Comparison of ENCODE assay signal across 32 cellular contexts in genomic region chr19:1015061-1015781, GRCh38. TPM values are rescaled to one million over a fixed set of nuclear protein-coding genes. Genes with fewer than 3 reads are reported as not detected.
A peak's percentile ranks its signal among the peaks of the same experiment; 100 is the strongest.
DNase-seq lines count a peak whose midpoint lies in the region; ATAC-seq, FAIRE-seq and TF ChIP-seq lines count a peak whose summit lies in the region.
"Had no signal": no experiment of that assay in that cellular context is flagged by ENCODE, and none has a peak within 500 bp of the region (broad histone marks: within the 10 kb centered on the region; RNA-seq: fewer than 3 reads in every experiment).

No MANE protein-coding gene starts in this region.

- intact Hi-C loops in vagina (cut with DNase I): no loop called here

- no peaks in the 10 kb centered on the region for H3K9me3 Mint-ChIP-seq in astrocyte (ENCODE audit: unreplicated experiment)
- H3K9me3 Mint-ChIP-seq: immature natural killer cell; stimulated activated naive CD8-positive, alpha-beta T cell treated with anti-CD3 and anti-CD28 coated beads, Interleukin-15, amount 100 ng/mL, for 72 hours had no signal

- no peak overlapping the region for H2BK15ac ChIP-seq in mesenchymal stem cell (ENCODE audit: low read depth, poor library complexity, severe bottlenecking)

- H3K79me1 ChIP-seq in mesenchymal stem cell (replicated peaks; ENCODE audit: low read length, poor library complexity, severe bottlenecking): peaks cover 16% of the 10 kb centered on the region

- FAIRE-seq in astrocyte (lab: Jason Lieb, UNC) (no peak), RCC 7860 (lab: Jason Lieb, UNC) (no peak)
- FAIRE-seq: bronchial epithelial cell, HTR-8/SVneo had no signal

- peaks cover 75% of the 10 kb centered on the region for H3K79me2 ChIP-seq in astrocyte (ENCODE audit: insufficient read depth, low read length)

- H3K36me3 ChIP-seq in HUES48 (ENCODE audit: control insufficient read depth, insufficient read depth, low read length): peaks cover 42% of the 10 kb centered on the region
- no peaks in the 10 kb centered on the region for H3K36me3 ChIP-seq in astrocyte (ENCODE audit: insufficient read depth, low read length)
- peaks cover 19 to 79% of the 10 kb centered on the region in 2 experiments for H3K36me3 ChIP-seq in mesenchymal stem cell (ENCODE audit: control insufficient read depth in 1 of 2, insufficient read depth in 2 of 2, low read depth in 1 of 2, low read length in 2 of 2)
- peaks cover 0 to 29% of the 10 kb centered on the region in 2 donors for H3K36me3 ChIP-seq in vagina
- H3K36me3 ChIP-seq: uterus had no signal

- H3K27me3 ChIP-seq in HUES48 (ENCODE audit: control insufficient read depth, insufficient read depth, low read length): no peaks in the 10 kb centered on the region
- H3K27me3 ChIP-seq in astrocyte (ENCODE audit: insufficient read depth, low read length): no peaks in the 10 kb centered on the region
- H3K27me3 ChIP-seq in mesenchymal stem cell (ENCODE audit: control insufficient read depth in 1 of 2, insufficient read depth in 1 of 2, low read length in 2 of 2): no peaks in the 10 kb centered on the region
- H3K27me3 ChIP-seq in vagina: no peaks in the 10 kb centered on the region
- H3K27me3 ChIP-seq: right atrium auricular region, SJCRH30, uterus had no signal

- H3K4me3 Mint-ChIP-seq in astrocyte (ENCODE audit: unreplicated experiment): no peak overlapping the region
- H3K4me3 Mint-ChIP-seq: activated CD4-positive, alpha-beta T cell treated with anti-CD3 and anti-CD28 coated beads for 36 hours; activated naive CD8-positive, alpha-beta T cell; immature natural killer cell; stimulated activated naive CD8-positive, alpha-beta T cell treated with anti-CD3 and anti-CD28 coated beads, Interleukin-15, amount 100 ng/mL, for 72 hours had no signal

- H2AFZ ChIP-seq in astrocyte (ENCODE audit: low read depth, low read length): no peak overlapping the region
- no peak overlapping the region for H2AFZ ChIP-seq in mesenchymal stem cell (ENCODE audit: low read depth, low read length)
- H2AFZ ChIP-seq: parathyroid adenoma had no signal

- H3K4me1 ChIP-seq in HUES48 (ENCODE audit: control insufficient read depth, insufficient read depth, low read length) (peaks cover 20% of the 10 kb centered on the region), astrocyte (ENCODE audit: insufficient read depth, low read length) (peaks cover 34% of the 10 kb centered on the region), mesenchymal stem cell (ENCODE audit: control insufficient read depth, insufficient read depth, low read depth, low read length) (peaks cover 53% of the 10 kb centered on the region), vagina (peaks cover 67% of the 10 kb centered on the region)
- H3K4me1 ChIP-seq: SJCRH30 had no signal

- ATAC-seq in HG02870 (IDR thresholded peaks at IDR 0.05; ENCODE audit: unreplicated experiment): no peak
- ATAC-seq: activated CD4-positive, alpha-beta T cell treated with anti-CD3 and anti-CD28 coated beads for 36 hours; stimulated activated naive CD8-positive, alpha-beta T cell treated with anti-CD3 and anti-CD28 coated beads, Interleukin-15, amount 100 ng/mL, for 72 hours had no signal

- H3K27me3 Mint-ChIP-seq in astrocyte (ENCODE audit: low read depth, unreplicated experiment): no peaks in the 10 kb centered on the region
- H3K27me3 Mint-ChIP-seq: activated CD4-positive, alpha-beta T cell treated with anti-CD3 and anti-CD28 coated beads for 36 hours; activated naive CD8-positive, alpha-beta T cell; stimulated activated naive CD8-positive, alpha-beta T cell treated with anti-CD3 and anti-CD28 coated beads, Interleukin-15, amount 100 ng/mL, for 72 hours had no signal

- no peak overlapping the region for H2BK12ac ChIP-seq in mesenchymal stem cell (ENCODE audit: low read length in 2 of 2)

- H3K4me2 ChIP-seq in astrocyte (ENCODE audit: low read length) (no peak overlapping the region), mesenchymal stem cell (ENCODE audit: low read length, poor library complexity, severe bottlenecking) (no peak overlapping the region)

- H4K8ac ChIP-seq in mesenchymal stem cell (ENCODE audit: low read length): no peak overlapping the region

- H3K18ac ChIP-seq in mesenchymal stem cell (ENCODE audit: low read depth in 1 of 2, low read length in 2 of 2): peak overlapping the region in 1 of 2 experiments; percentile 5

- H3K9ac ChIP-seq in HUES48 (ENCODE audit: low read depth, low read length): no peak overlapping the region
- H3K9ac ChIP-seq in astrocyte (ENCODE audit: low read length): no peak overlapping the region
- H3K9ac ChIP-seq in mesenchymal stem cell (ENCODE audit: low read length): peak overlapping the region; percentile 48
- H3K9ac ChIP-seq: parathyroid adenoma had no signal

- H4K91ac ChIP-seq in mesenchymal stem cell (ENCODE audit: low read length): no peak overlapping the region

- H3K14ac ChIP-seq in mesenchymal stem cell (ENCODE audit: low read length in 2 of 2): no peak overlapping the region

- no peak overlapping the region for H3K4ac ChIP-seq in mesenchymal stem cell (ENCODE audit: low read depth in 1 of 2, low read length in 2 of 2)

- WGBS in mesenchymal stem cell: 96% methylated on average over 24 of the region's 29 CpGs

- peak overlapping the region; percentile 77 for H3K27ac Mint-ChIP-seq in astrocyte (ENCODE audit: unreplicated experiment)
- H3K27ac Mint-ChIP-seq: activated CD4-positive, alpha-beta T cell treated with anti-CD3 and anti-CD28 coated beads for 36 hours; immature natural killer cell; stimulated activated naive CD8-positive, alpha-beta T cell treated with anti-CD3 and anti-CD28 coated beads, Interleukin-15, amount 100 ng/mL, for 72 hours had no signal

- H2BK5ac ChIP-seq in mesenchymal stem cell (ENCODE audit: low read depth, low read length, poor library complexity, severe bottlenecking): no peak overlapping the region

- no peak overlapping the region for H2BK120ac ChIP-seq in mesenchymal stem cell (ENCODE audit: low read depth, low read length)

- DNase-seq in astrocyte (ENCODE audit: low read depth): no peak
- DNase-seq in mesenchymal stem cell: no peak
- no peak for DNase-seq in vagina (ENCODE audit: extremely low spot score in 2 of 2)
- DNase-seq in epidermal melanocyte (ENCODE audit: insufficient read length, low spot score): no peak
- no peak for DNase-seq in RCC 7860 (ENCODE audit: low spot score)
- DNase-seq: activated CD4-positive, alpha-beta T cell treated with anti-CD3 and anti-CD28 coated beads for 36 hours; activated effector memory CD4-positive, alpha-beta T cell treated with Interleukin-2 at 50 U/mL for 16 hours; anterior cingulate cortex; hippocampal formation; immature natural killer cell; NCI-H1417 treated with DMSO at 0.1 percent for 48 hours; NCI-H2081 treated with DMSO at 0.1 percent for 48 hours; NCI-H226; SJCRH30; stimulated activated CD4-positive, alpha-beta T cell treated with anti-CD3 and anti-CD28 coated beads, Interleukin-2, amount 100 ng/mL, for 24 hours; stimulated activated CD8-positive, alpha-beta memory T cell treated with anti-CD3 and anti-CD28 coated beads, Interleukin-4, amount 100 ng/mL, for 48 hours; stimulated activated naive CD8-positive, alpha-beta T cell treated with anti-CD3 and anti-CD28 coated beads, Interleukin-15, amount 100 ng/mL, for 72 hours; SW 1271; T-helper 9 cell; uterus had no signal

- peaks cover 76% of the 10 kb centered on the region for H4K20me1 ChIP-seq in astrocyte (ENCODE audit: insufficient read depth, low read length)

- H3K23ac ChIP-seq in mesenchymal stem cell (ENCODE audit: low read length in 2 of 2): peak overlapping the region in 1 of 2 experiments; percentile 76

- no peak overlapping the region for H2AK5ac ChIP-seq in mesenchymal stem cell (ENCODE audit: low read length, severe bottlenecking)

- H3K9me3 ChIP-seq in HUES48 (ENCODE audit: control insufficient read depth, insufficient read depth, low read length) (no peaks in the 10 kb centered on the region), astrocyte (ENCODE audit: insufficient read depth, low read depth, low read length) (no peaks in the 10 kb centered on the region), mesenchymal stem cell (ENCODE audit: control insufficient read depth, low read length) (no peaks in the 10 kb centered on the region), vagina (no peaks in the 10 kb centered on the region)
- H3K9me3 ChIP-seq: right atrium auricular region, SJCRH30, uterus had no signal

- no peak for TF ChIP-seq POLR2A in vagina (IDR thresholded peaks at IDR 0.05)

- H3K4me3 ChIP-seq in HUES48 (ENCODE audit: low read depth, low read length): no peak overlapping the region
- H3K4me3 ChIP-seq in astrocyte (ENCODE audit: insufficient read depth, low read depth, low read length): no peak overlapping the region
- H3K4me3 ChIP-seq in mesenchymal stem cell (ENCODE audit: insufficient read depth in 1 of 2, low read depth in 1 of 2, low read length in 2 of 2): no peak overlapping the region
- H3K4me3 ChIP-seq in vagina: no peak overlapping the region
- H3K4me3 ChIP-seq: right atrium auricular region, SJCRH30, uterus had no signal

- H3K36me3 Mint-ChIP-seq in astrocyte (ENCODE audit: low read depth, unreplicated experiment): no peaks in the 10 kb centered on the region
- H3K36me3 Mint-ChIP-seq: activated naive CD8-positive, alpha-beta T cell; immature natural killer cell had no signal

- H3K27ac ChIP-seq in HUES48 (ENCODE audit: low read depth, low read length): peak overlapping the region; percentile 61
- no peak overlapping the region for H3K27ac ChIP-seq in astrocyte (ENCODE audit: low read depth, low read length)
- no peak overlapping the region for H3K27ac ChIP-seq in mesenchymal stem cell (ENCODE audit: low read length, poor library complexity, severe bottlenecking)
- peak overlapping the region; percentile 76 for H3K27ac ChIP-seq in vagina
- H3K27ac ChIP-seq: parathyroid adenoma, SJCRH30, uterus, VCaP had no signal

- TF ChIP-seq CTCF in astrocyte (IDR thresholded peaks at IDR 0.05; ENCODE audit: insufficient read depth, low read depth, low read length): no peak
- no peak for TF ChIP-seq CTCF in vagina (IDR thresholded peaks at IDR 0.05)

- peaks cover 22% of the 10 kb centered on the region for H3K4me1 Mint-ChIP-seq in astrocyte (ENCODE audit: low read depth, unreplicated experiment)

RNA-seq across cellular contexts. Expression of gene TMEM259, which starts 5.7 kb away (rescaled TPM):
- total RNA-seq in astrocyte (155 and 173 TPM in 2 replicates), vagina (130 TPM)
- 115 TPM for polyA plus RNA-seq in mesenchymal stem cell (2013, experiment 1 of 2)
- 119 TPM for polyA plus RNA-seq in mesenchymal stem cell (2013, experiment 2 of 2)

RNA-seq across cellular contexts. Expression of gene RNU6-2, which starts 6.1 kb away (rescaled TPM):
- total RNA-seq in astrocyte: not detected in 2 replicates
- polyA plus RNA-seq in mesenchymal stem cell (2013, experiment 1 of 2): not detected
- polyA plus RNA-seq in mesenchymal stem cell (2013, experiment 2 of 2): not detected
- total RNA-seq in vagina: not detected
- total RNA-seq: activated CD4-positive, alpha-beta T cell treated with anti-CD3 and anti-CD28 coated beads for 36 hours; bronchial epithelial cell; G401; right atrium auricular region; RPMI7951; SJCRH30; uterus had no signal
- polyA plus RNA-seq: immature natural killer cell, neural cell, thymus had no signal

RNA-seq across cellular contexts. Expression of gene CNN2, which starts 11.2 kb away (rescaled TPM):
- 781 and 819 TPM in 2 replicates for total RNA-seq in astrocyte
- polyA plus RNA-seq in mesenchymal stem cell (2013, experiment 1 of 2): 374 TPM
- polyA plus RNA-seq in mesenchymal stem cell (2013, experiment 2 of 2): 362 TPM
- total RNA-seq in vagina: 76.1 TPM

RNA-seq across cellular contexts. Expression of gene GRIN3B, which starts 15.0 kb away (rescaled TPM):
- total RNA-seq in astrocyte (2.5 and 2.7 TPM in 2 replicates), vagina (not detected)
- 0.66 TPM for polyA plus RNA-seq in mesenchymal stem cell (2013, experiment 1 of 2)
- polyA plus RNA-seq in mesenchymal stem cell (2013, experiment 2 of 2): 0.56 TPM
- total RNA-seq: SJCRH30 had no signal
- polyA plus RNA-seq: immature natural killer cell had no signal

RNA-seq across cellular contexts. Expression of gene ABCA7, which starts 24.7 kb away (rescaled TPM):
- total RNA-seq in astrocyte (14.3 and 18.4 TPM in 2 replicates), vagina (29.5 TPM)
- polyA plus RNA-seq in mesenchymal stem cell (2013, experiment 1 of 2): 8.4 TPM
- polyA plus RNA-seq in mesenchymal stem cell (2013, experiment 2 of 2): 8.4 TPM

Comparison
In these comparisons a context has a peak if more than half of its experiments do, and no peak if none do; other contexts are left out.
1. H3K27ac ChIP-seq: peak in HUES48 (single experiment) and vagina (single experiment); none in astrocyte (single experiment) and mesenchymal stem cell (single experiment).
2. RNA of gene CNN2, which starts 11.2 kb away (total RNA-seq): 781 to 819 TPM in astrocyte; 76.1 TPM in vagina (single experiment); every median in the first group is over 10 times any median in the second.